Comparison of ENCODE assay signal across 19 cellular contexts in the genomic region with DNA sequence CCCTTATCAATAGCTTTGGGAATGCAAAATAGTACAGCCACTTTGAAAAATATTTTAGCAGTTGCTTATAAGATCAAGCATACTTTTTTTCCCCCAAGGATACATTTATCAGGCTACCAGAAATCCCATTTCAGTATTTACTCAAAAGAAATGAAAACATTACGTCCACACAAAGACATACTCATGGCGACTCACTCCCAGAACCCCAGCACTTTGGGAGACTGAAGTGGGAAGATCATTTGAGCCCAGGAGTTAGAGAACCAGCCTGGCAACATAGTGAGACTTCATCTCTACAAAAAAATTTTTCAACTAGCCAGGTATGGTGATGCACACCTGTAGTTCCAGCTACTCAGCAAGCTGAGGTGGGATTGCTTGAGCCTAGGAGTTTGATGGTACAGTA. TPM values are rescaled to one million over a fixed set of nuclear protein-coding genes. Genes with fewer than 3 reads are reported as not detected.
DNase-seq lines count a peak whose midpoint lies in the region; ATAC-seq, FAIRE-seq and TF ChIP-seq lines count a peak whose summit lies in the region.
"Had no signal": no experiment of that assay in that cellular context is flagged by ENCODE, and none has a peak within 500 bp of the region (broad histone marks: within the 10 kb centered on the region; RNA-seq: fewer than 3 reads in every experiment).

No MANE protein-coding gene starts in this region.

- H3K27me3 ChIP-seq in GM23248 (replicated peaks; ENCODE audit: insufficient read depth) = no peaks in the 10 kb centered on the region
- H3K27me3 ChIP-seq: pancreas had no signal

- no peak overlapping the region for H2AFZ ChIP-seq in GM23248

- FAIRE-seq in RCC 7860 (lab: Jason Lieb, UNC) = peak; percentile 41
- FAIRE-seq: pancreas, small intestine had no signal

- no peaks in the 10 kb centered on the region for H3K9me3 ChIP-seq in GM23248 (ENCODE audit: low read depth)
- H3K9me3 ChIP-seq: pancreas, thoracic aorta had no signal

- H3K36me3 Mint-ChIP-seq in chondrocyte (ENCODE audit: low read depth) (no peaks in the 10 kb centered on the region), neural crest cell (ENCODE audit: low read depth) (peaks cover 6% of the 10 kb centered on the region), endothelial cell (ENCODE audit: low read depth, unreplicated experiment) (no peaks in the 10 kb centered on the region)

- peak overlapping the region; percentile 57 for H3K27ac ChIP-seq in GM23248
- H3K27ac ChIP-seq: pancreas, thoracic aorta had no signal

- no peak overlapping the region for H3K4me3 Mint-ChIP-seq in chondrocyte (ENCODE audit: unreplicated experiment)
- peak overlapping the region; percentile 84 for H3K4me3 Mint-ChIP-seq in neural crest cell
- H3K4me3 Mint-ChIP-seq in endothelial cell (ENCODE audit: unreplicated experiment) = no peak overlapping the region
- H3K4me3 Mint-ChIP-seq: activated CD4-positive, alpha-beta T cell treated with anti-CD3 and anti-CD28 coated beads, Interleukin-2, amount 10 ng/mL, durations not matched to agents 24 days and 14 days; H9 had no signal

- no peaks in the 10 kb centered on the region for H3K9me2 ChIP-seq in GM23248 (ENCODE audit: insufficient read depth)

- H3F3A ChIP-seq in GM23248 (ENCODE audit: insufficient read depth) = peaks cover 13% of the 10 kb centered on the region

- no peak for ATAC-seq in HG02759 (IDR thresholded peaks at IDR 0.05; ENCODE audit: unreplicated experiment)
- no peak for ATAC-seq in HG02852 (IDR thresholded peaks at IDR 0.05; ENCODE audit: unreplicated experiment)
- ATAC-seq: pancreas had no signal

- H3K9me3 Mint-ChIP-seq in chondrocyte (ENCODE audit: low read depth) = no peaks in the 10 kb centered on the region
- H3K9me3 Mint-ChIP-seq in neural crest cell = no peaks in the 10 kb centered on the region
- H3K9me3 Mint-ChIP-seq in endothelial cell (ENCODE audit: unreplicated experiment) = no peaks in the 10 kb centered on the region
- H3K9me3 Mint-ChIP-seq: activated CD4-positive, alpha-beta T cell treated with anti-CD3 and anti-CD28 coated beads, Interleukin-2, amount 10 ng/mL, durations not matched to agents 24 days and 14 days; H9 had no signal

- H3K9ac ChIP-seq in GM23248 = peak overlapping the region; percentile 46; the same call in 1 of the 2 replicates

- H4K20me1 ChIP-seq in GM23248 (ENCODE audit: insufficient read depth) = no peaks in the 10 kb centered on the region

- H3K4me3 ChIP-seq in GM23248 = peak overlapping the region; percentile 42
- H3K4me3 ChIP-seq: pancreas, thoracic aorta had no signal

- in situ Hi-C loops in GM23248 (cut with MboI) = no loop called here

- DNase-seq in GM23248 (peak; percentile 83), RCC 7860 (ENCODE audit: low spot score) (peak; percentile 39), chondrocyte (ENCODE audit: low spot score) (no peak), neural crest cell (ENCODE audit: low read depth, low spot score) (no peak), GF-D8 (lab: John Stamatoyannopoulos, UW) (no peak), endothelial cell (ENCODE audit: low spot score) (no peak)
- DNase-seq: activated naive CD4-positive, alpha-beta T cell; AML-193; GDM1; H9; NCI-H1105 treated with DMSO at 0.1 percent for 48 hours; NCI-H2171; pancreas; Right ventricle myocardium superior; small intestine had no signal

- no peak for TF ChIP-seq CTCF in chondrocyte (IDR thresholded peaks at IDR 0.05)
- TF ChIP-seq CTCF in neural crest cell (conservative IDR thresholded peaks at IDR 0.05) = no peak
- no peak for TF ChIP-seq CTCF in endothelial cell (IDR thresholded peaks at IDR 0.05; ENCODE audit: unreplicated experiment)

- H3K4me1 ChIP-seq in GM23248 (ENCODE audit: insufficient read depth) = peaks cover 38% of the 10 kb centered on the region

- peak overlapping the region; percentile 71 for H3K27ac Mint-ChIP-seq in chondrocyte (ENCODE audit: unreplicated experiment)
- no peak overlapping the region for H3K27ac Mint-ChIP-seq in neural crest cell (ENCODE audit: unreplicated experiment)
- no peak overlapping the region for H3K27ac Mint-ChIP-seq in endothelial cell (ENCODE audit: unreplicated experiment)
- H3K27ac Mint-ChIP-seq: H9 had no signal

- H3K79me2 ChIP-seq in GM23248 (ENCODE audit: insufficient read depth) = peaks cover 100% of the 10 kb centered on the region

- H3K4me2 ChIP-seq in GM23248 (ENCODE audit: unreplicated experiment) = peak overlapping the region; percentile 53

- peaks cover 53% of the 10 kb centered on the region for H3K4me1 Mint-ChIP-seq in chondrocyte (ENCODE audit: low read depth)
- H3K4me1 Mint-ChIP-seq in neural crest cell = peaks cover 50% of the 10 kb centered on the region
- peaks cover 6% of the 10 kb centered on the region for H3K4me1 Mint-ChIP-seq in endothelial cell (ENCODE audit: unreplicated experiment)

- H3K36me3 ChIP-seq in GM23248 (ENCODE audit: low read depth) = no peaks in the 10 kb centered on the region
- H3K36me3 ChIP-seq: pancreas, thoracic aorta had no signal

- WGBS in GM23248 (ENCODE audit: low coverage in 1 of 2, low lambda C conversion rate in 2 of 2, missing lambda C conversion rate in 2 of 2), 2 experiments = 45 to 49% methylated on average over 2 of the region's 2 CpGs

- H3K27me3 Mint-ChIP-seq in chondrocyte (ENCODE audit: low read depth) (no peaks in the 10 kb centered on the region), neural crest cell (ENCODE audit: low read depth) (no peaks in the 10 kb centered on the region), endothelial cell (ENCODE audit: unreplicated experiment) (no peaks in the 10 kb centered on the region)
- H3K27me3 Mint-ChIP-seq: activated CD4-positive, alpha-beta T cell treated with anti-CD3 and anti-CD28 coated beads, Interleukin-2, amount 10 ng/mL, durations not matched to agents 24 days and 14 days had no signal

RNA-seq across cellular contexts. Expression of a gene that starts 5.9 kb away (rescaled TPM):
- total RNA-seq in GM23248 (2014; rRNA removed; shearing (Covaris generic)) = 24.8 and 44.4 TPM in 2 replicates
- 39.3 and 39.9 TPM in 2 replicates for polyA plus RNA-seq in GM23248 (2016; fragmentation: Nextera tagmentation; extraction: Ambion mirVana)
- total RNA-seq in chondrocyte = 32.2 to 51.5 TPM (median 46.2 TPM) in 3 replicates
- total RNA-seq in neural crest cell = 119 and 128 TPM in 2 replicates
- total RNA-seq in endothelial cell (ENCODE audit: unreplicated experiment) = 44.3 TPM

RNA-seq across cellular contexts. Expression of a gene that starts 6.5 kb away (rescaled TPM):
- total RNA-seq in GM23248 (2014; rRNA removed; shearing (Covaris generic)) = 5.9 and 6.4 TPM in 2 replicates
- polyA plus RNA-seq in GM23248 (2016; fragmentation: Nextera tagmentation; extraction: Ambion mirVana) = 15.0 and 15.4 TPM in 2 replicates
- total RNA-seq in chondrocyte (7.6 to 12.9 TPM (median 12.0 TPM) in 3 replicates), neural crest cell (77.2 and 78.8 TPM in 2 replicates), endothelial cell (ENCODE audit: unreplicated experiment) (16.0 TPM)

RNA-seq across cellular contexts. Expression of a gene that starts 42.4 kb away (rescaled TPM):
- 23.7 and 25.2 TPM in 2 replicates for total RNA-seq in GM23248 (2014; rRNA removed; shearing (Covaris generic))
- polyA plus RNA-seq in GM23248 (2016; fragmentation: Nextera tagmentation; extraction: Ambion mirVana) = 17.1 TPM in 2 replicates
- total RNA-seq in chondrocyte = 31.9 to 43.9 TPM (median 38.7 TPM) in 3 replicates
- 38.6 and 39.0 TPM in 2 replicates for total RNA-seq in neural crest cell
- 24.8 TPM for total RNA-seq in endothelial cell (ENCODE audit: unreplicated experiment)

Comparison
In these comparisons a context has a peak if more than half of its experiments do, and no peak if none do; other contexts are left out.
1. DNase-seq: peak in GM23248 (single experiment) and RCC 7860 (single experiment); none in chondrocyte (single experiment), neural crest cell (single experiment), GF-D8 (single experiment) and endothelial cell (single experiment).